28 cellular contexts compared by ENCODE assay signal in genomic region chr20:48812600-48813445, GRCh38. TPM values are rescaled to one million over a fixed set of nuclear protein-coding genes. Genes with fewer than 3 reads are reported as not detected.
DNase-seq lines count a peak whose midpoint lies in the region.
"Had no signal": no experiment of that assay in that cellular context is flagged by ENCODE, and none has a peak within 500 bp of the region (broad histone marks: within the 10 kb centered on the region; RNA-seq: fewer than 3 reads in every experiment).

No MANE protein-coding gene starts in this region.

- H3K18ac ChIP-seq in mesenchymal stem cell (ENCODE audit: low read depth in 1 of 2, low read length in 2 of 2): no peak overlapping the region

- H3K27ac ChIP-seq in caudate nucleus (ENCODE audit: low read depth, low read length) (peak overlapping the region; percentile 68), layer of hippocampus (ENCODE audit: low read depth, low read length) (peak overlapping the region; percentile 55), mesenchymal stem cell (ENCODE audit: low read length, poor library complexity, severe bottlenecking) (no peak overlapping the region)
- H3K27ac ChIP-seq: breast epithelium, epithelial cell of prostate, psoas muscle, SJSA1, uterus had no signal

- no peak overlapping the region for H3K4ac ChIP-seq in mesenchymal stem cell (ENCODE audit: low read depth in 1 of 2, low read length in 2 of 2)

- no peak overlapping the region for H3K14ac ChIP-seq in mesenchymal stem cell (ENCODE audit: low read length in 2 of 2)

- H3K27me3 ChIP-seq in layer of hippocampus (ENCODE audit: control insufficient read depth, insufficient read depth, low read length): no peaks in the 10 kb centered on the region
- peaks cover 0 to 25% of the 10 kb centered on the region in 2 experiments for H3K27me3 ChIP-seq in mesenchymal stem cell (ENCODE audit: control insufficient read depth in 1 of 2, insufficient read depth in 1 of 2, low read length in 2 of 2)
- H3K27me3 ChIP-seq: breast epithelium, SJSA1, uterus had no signal

- no peak overlapping the region for H4K91ac ChIP-seq in mesenchymal stem cell (ENCODE audit: low read length)

- 93% methylated on average over 15 of the region's 15 CpGs for WGBS in mesenchymal stem cell

- H3K4me2 ChIP-seq in mesenchymal stem cell (ENCODE audit: low read length, poor library complexity, severe bottlenecking): no peak overlapping the region

- H3K36me3 ChIP-seq in mesenchymal stem cell (ENCODE audit: control insufficient read depth in 1 of 2, insufficient read depth in 2 of 2, low read depth in 1 of 2, low read length in 2 of 2): no peaks in the 10 kb centered on the region
- H3K36me3 ChIP-seq: breast epithelium, uterus had no signal

- no peak overlapping the region for H3K4me3 ChIP-seq in mesenchymal stem cell (ENCODE audit: insufficient read depth in 1 of 2, low read depth in 1 of 2, low read length in 2 of 2)
- H3K4me3 ChIP-seq: breast epithelium, psoas muscle, SJSA1, uterus had no signal

- no peak overlapping the region for H4K8ac ChIP-seq in mesenchymal stem cell (ENCODE audit: low read length)

- no peak overlapping the region for H2BK120ac ChIP-seq in mesenchymal stem cell (ENCODE audit: low read depth, low read length)

- no peak overlapping the region for H2BK15ac ChIP-seq in mesenchymal stem cell (ENCODE audit: low read depth, poor library complexity, severe bottlenecking)

- no peak overlapping the region for H2AFZ ChIP-seq in mesenchymal stem cell (ENCODE audit: low read depth, low read length)

- H2AK5ac ChIP-seq in mesenchymal stem cell (ENCODE audit: low read length, severe bottlenecking): no peak overlapping the region

- DNase-seq in SIG-M5 treated with dmso at 0.1 percent for 504 hours (lab: John Stamatoyannopoulos, UW; ENCODE audit: unreplicated experiment) (peak; percentile 33), SIG-M5 (lab: John Stamatoyannopoulos, UW) (no peak), caudate nucleus (lab: John Stamatoyannopoulos, UW) (peak in 24 of 61 donors; percentile 10 to 52 (median 26)), superior temporal gyrus (ENCODE audit: extremely low spot score) (peak; percentile 83), mesenchymal stem cell (no peak), EL (no peak)
- no peak for DNase-seq in stimulated activated CD4-positive, alpha-beta T cell treated with anti-CD3 and anti-CD28 coated beads, Interleukin-2, amount 100 ng/mL, for 24 hours
- DNase-seq: activated B cell treated with CpG ODN at 0.5 μM for 24 hours; activated CD4-positive, alpha-beta T cell treated with anti-CD3 and anti-CD28 coated beads, Interleukin-2, amount 50 U/mL, for 1 hour; activated effector memory CD4-positive, alpha-beta T cell treated with anti-CD3 and anti-CD28 coated beads, Interleukin-2, amount 50 U/mL, for 16 hours; activated T-cell treated with anti-CD3 and anti-CD28 coated beads, Interleukin-2, amount 50 U/mL, for 24 hours; Caco-2; effector CD4-positive, alpha-beta T cell; glutamatergic neuron; GOT3; HFFc6; KBM-7; NCI-H1092 treated with DMSO at 0.1 percent for 48 hours; NCI-H1694 treated with DMSO at 0.1 percent for 48 hours; NCI-H446; NCI-H774; psoas muscle; stimulated activated naive CD8-positive, alpha-beta T cell treated with anti-CD3 and anti-CD28 coated beads, Interleukin-15, Interleukin-2, amounts not matched to agents 100 U/mL and 50 U/mL, for 24 hours; uterus had no signal

- H3K9me3 ChIP-seq in mesenchymal stem cell (ENCODE audit: control insufficient read depth, low read length): no peaks in the 10 kb centered on the region
- H3K9me3 ChIP-seq: breast epithelium, Caco-2, psoas muscle, uterus had no signal

- H2BK12ac ChIP-seq in mesenchymal stem cell (ENCODE audit: low read length in 2 of 2): no peak overlapping the region

- no peak overlapping the region for H2BK5ac ChIP-seq in mesenchymal stem cell (ENCODE audit: low read depth, low read length, poor library complexity, severe bottlenecking)

- no peak overlapping the region for H3K9ac ChIP-seq in mesenchymal stem cell (ENCODE audit: low read length)

- no peak overlapping the region for H3K23ac ChIP-seq in mesenchymal stem cell (ENCODE audit: low read length in 2 of 2)

- H3K4me1 ChIP-seq in mesenchymal stem cell (ENCODE audit: control insufficient read depth, insufficient read depth, low read depth, low read length): peaks cover 2% of the 10 kb centered on the region
- H3K4me1 ChIP-seq: breast epithelium, psoas muscle, uterus had no signal

- H3K79me1 ChIP-seq in mesenchymal stem cell (replicated peaks; ENCODE audit: low read length, poor library complexity, severe bottlenecking): peaks cover 32% of the 10 kb centered on the region

RNA-seq across cellular contexts. Expression of gene PREX1, which starts 15.0 kb away (rescaled TPM):
- polyA plus RNA-seq in mesenchymal stem cell (2013, experiment 1 of 2): 0.77 TPM
- 0.84 TPM for polyA plus RNA-seq in mesenchymal stem cell (2013, experiment 2 of 2)

Comparison
In these comparisons a context has a peak if more than half of its experiments do, and no peak if none do; other contexts are left out.
1. DNase-seq: peak in SIG-M5 treated with dmso at 0.1 percent for 504 hours (single experiment) and superior temporal gyrus (single experiment); none in SIG-M5 (single experiment), mesenchymal stem cell (single experiment), EL (single experiment) and stimulated activated CD4-positive, alpha-beta T cell treated with anti-CD3 and anti-CD28 coated beads, Interleukin-2, amount 100 ng/mL, for 24 hours (0 of 2).